In the genomic region with DNA sequence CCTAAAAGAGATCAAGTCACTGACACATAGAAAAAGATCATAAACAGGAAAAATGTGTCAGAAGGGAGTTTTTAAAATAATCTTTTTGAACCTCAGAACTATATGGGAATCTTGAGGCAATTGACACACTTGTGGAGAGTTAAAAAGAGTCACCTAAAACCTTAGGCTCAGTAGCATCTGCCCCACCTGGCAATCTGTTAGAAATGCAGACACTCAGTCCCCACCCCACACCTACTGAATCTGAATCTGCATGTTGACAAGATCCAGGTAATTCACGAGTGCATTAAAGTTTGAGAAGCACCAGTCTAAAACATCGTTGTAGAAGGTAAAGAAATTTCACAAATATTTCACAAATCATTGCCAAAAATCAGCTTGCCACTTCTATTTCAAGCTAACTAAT, we compare ENCODE assay signal across 1 cellular context.
TF ChIP-seq lines count a peak whose summit lies in the region.

No MANE protein-coding gene starts in this region.

TF ChIP-seq in SK-N-SH, 30 proteins besides CTCF, POLR2A, EP300 and RAD21 (continued from another document):
- TF ChIP-seq, protein P1, sequence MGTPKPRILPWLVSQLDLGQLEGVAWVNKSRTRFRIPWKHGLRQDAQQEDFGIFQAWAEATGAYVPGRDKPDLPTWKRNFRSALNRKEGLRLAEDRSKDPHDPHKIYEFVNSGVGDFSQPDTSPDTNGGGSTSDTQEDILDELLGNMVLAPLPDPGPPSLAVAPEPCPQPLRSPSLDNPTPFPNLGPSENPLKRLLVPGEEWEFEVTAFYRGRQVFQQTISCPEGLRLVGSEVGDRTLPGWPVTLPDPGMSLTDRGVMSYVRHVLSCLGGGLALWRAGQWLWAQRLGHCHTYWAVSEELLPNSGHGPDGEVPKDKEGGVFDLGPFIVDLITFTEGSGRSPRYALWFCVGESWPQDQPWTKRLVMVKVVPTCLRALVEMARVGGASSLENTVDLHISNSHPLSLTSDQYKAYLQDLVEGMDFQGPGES (IDR thresholded peaks at IDR 0.05; ENCODE audit: low read depth, low read length) = no peak
- TF ChIP-seq NRF1 (IDR thresholded peaks at IDR 0.05; ENCODE audit: low read depth, low read length) (no peak), TEAD4 (IDR thresholded peaks at IDR 0.05; ENCODE audit: borderline replicate concordance, insufficient read depth) (no peak), GABPA (IDR thresholded peaks at IDR 0.05; ENCODE audit: low read depth) (no peak), FOXJ3 (CRISPR knock-in tag; IDR thresholded peaks at IDR 0.05) (no peak), MXI1 (IDR thresholded peaks at IDR 0.05; ENCODE audit: low read depth, low read length) (no peak), JUND (IDR thresholded peaks at IDR 0.05) (no peak), TCF12 (IDR thresholded peaks at IDR 0.05) (no peak), NFIC (IDR thresholded peaks at IDR 0.05; ENCODE audit: borderline replicate concordance) (no peak), PBX3 (IDR thresholded peaks at IDR 0.05) (no peak), YY1 (IDR thresholded peaks at IDR 0.05; ENCODE audit: low read depth) (no peak), SMC3 (IDR thresholded peaks at IDR 0.05; ENCODE audit: low read depth, low read length) (no peak)
- TF ChIP-seq, protein P2, sequence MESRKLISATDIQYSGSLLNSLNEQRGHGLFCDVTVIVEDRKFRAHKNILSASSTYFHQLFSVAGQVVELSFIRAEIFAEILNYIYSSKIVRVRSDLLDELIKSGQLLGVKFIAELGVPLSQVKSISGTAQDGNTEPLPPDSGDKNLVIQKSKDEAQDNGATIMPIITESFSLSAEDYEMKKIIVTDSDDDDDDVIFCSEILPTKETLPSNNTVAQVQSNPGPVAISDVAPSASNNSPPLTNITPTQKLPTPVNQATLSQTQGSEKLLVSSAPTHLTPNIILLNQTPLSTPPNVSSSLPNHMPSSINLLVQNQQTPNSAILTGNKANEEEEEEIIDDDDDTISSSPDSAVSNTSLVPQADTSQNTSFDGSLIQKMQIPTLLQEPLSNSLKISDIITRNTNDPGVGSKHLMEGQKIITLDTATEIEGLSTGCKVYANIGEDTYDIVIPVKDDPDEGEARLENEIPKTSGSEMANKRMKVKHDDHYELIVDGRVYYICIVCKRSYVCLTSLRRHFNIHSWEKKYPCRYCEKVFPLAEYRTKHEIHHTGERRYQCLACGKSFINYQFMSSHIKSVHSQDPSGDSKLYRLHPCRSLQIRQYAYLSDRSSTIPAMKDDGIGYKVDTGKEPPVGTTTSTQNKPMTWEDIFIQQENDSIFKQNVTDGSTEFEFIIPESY (IDR thresholded peaks at IDR 0.05; ENCODE audit: borderline replicate concordance, low read depth) = no peak
- TF ChIP-seq, protein P3, sequence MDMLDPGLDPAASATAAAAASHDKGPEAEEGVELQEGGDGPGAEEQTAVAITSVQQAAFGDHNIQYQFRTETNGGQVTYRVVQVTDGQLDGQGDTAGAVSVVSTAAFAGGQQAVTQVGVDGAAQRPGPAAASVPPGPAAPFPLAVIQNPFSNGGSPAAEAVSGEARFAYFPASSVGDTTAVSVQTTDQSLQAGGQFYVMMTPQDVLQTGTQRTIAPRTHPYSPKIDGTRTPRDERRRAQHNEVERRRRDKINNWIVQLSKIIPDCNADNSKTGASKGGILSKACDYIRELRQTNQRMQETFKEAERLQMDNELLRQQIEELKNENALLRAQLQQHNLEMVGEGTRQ (IDR thresholded peaks at IDR 0.05; ENCODE audit: borderline replicate concordance, low read depth, low read length) = no peak
